Comparison of ENCODE assay signal across 1 cellular context in genomic region chr1:111140680-111140967, GRCh38.
TF ChIP-seq lines count a peak whose summit lies in the region.

No MANE protein-coding gene starts in this region.

TF ChIP-seq in HepG2, 621 proteins besides CTCF, POLR2A, EP300 and RAD21:
- TF ChIP-seq GFI1 (CRISPR knock-in tag; IDR thresholded peaks at IDR 0.05; ENCODE audit: borderline replicate concordance) (peak; percentile 1; the same call in 1 of the 2 replicates), UBTF (CRISPR knock-in tag; IDR thresholded peaks at IDR 0.05) (0 out of 2 replicates have a peak, but pooled peaks have one; percentile 49), KLF13 (CRISPR knock-in tag; IDR thresholded peaks at IDR 0.05) (0 out of 2 replicates have a peak, but pooled peaks have one; percentile 11), PRDM10 (CRISPR knock-in tag; IDR thresholded peaks at IDR 0.05; ENCODE audit: low read depth) (0 out of 2 replicates have a peak, but pooled peaks have one; percentile 27), ATF2 (CRISPR knock-in tag; IDR thresholded peaks at IDR 0.05) (0 out of 2 replicates have a peak, but pooled peaks have one; percentile 1), ZNF20 (CRISPR knock-in tag; IDR thresholded peaks at IDR 0.05) (no peak), ZFP41 (CRISPR knock-in tag; IDR thresholded peaks at IDR 0.05; ENCODE audit: borderline replicate concordance) (no peak), TEAD3 (CRISPR knock-in tag; optimal IDR thresholded peaks at IDR 0.05; ENCODE audit: borderline replicate concordance) (peak; percentile 21), DNMT1 (CRISPR knock-in tag; IDR thresholded peaks at IDR 0.05) (peak; percentile 6; the same call in 1 of the 2 replicates), ARNT2 (CRISPR knock-in tag; IDR thresholded peaks at IDR 0.05; ENCODE audit: low read depth) (0 out of 2 replicates have a peak, but pooled peaks have one; percentile 0), MAX (IDR thresholded peaks at IDR 0.05) (0 out of 2 replicates have a peak, but pooled peaks have one; percentile 12), ZNF670 (CRISPR knock-in tag; IDR thresholded peaks at IDR 0.05; ENCODE audit: borderline replicate concordance) (no peak), ZNF646 (CRISPR knock-in tag; IDR thresholded peaks at IDR 0.05) (peak; percentile 76; the same call in 1 of the 2 replicates), ZUFSP (CRISPR knock-in tag; IDR thresholded peaks at IDR 0.05; ENCODE audit: borderline replicate concordance) (no peak), NFIC (IDR thresholded peaks at IDR 0.05; ENCODE audit: low read length) (no peak), ZNF329 (CRISPR knock-in tag; IDR thresholded peaks at IDR 0.05; ENCODE audit: low read depth) (0 out of 2 replicates have a peak, but pooled peaks have one; percentile 15), IKZF4 (CRISPR knock-in tag; IDR thresholded peaks at IDR 0.05; ENCODE audit: borderline replicate concordance, low read depth, not compliant biosample characterization) (peak; percentile 4), ZNF7 (CRISPR knock-in tag; IDR thresholded peaks at IDR 0.05) (0 out of 2 replicates have a peak, but pooled peaks have one; percentile 13)
